Comparison of ENCODE assay signal across 17 cellular contexts in genomic region chr10:70753841-70754621, GRCh38. TPM values are rescaled to one million over a fixed set of nuclear protein-coding genes. Genes with fewer than 3 reads are reported as not detected.
A peak's percentile ranks its signal among the peaks of the same experiment; 100 is the strongest.
DNase-seq lines count a peak whose midpoint lies in the region; ATAC-seq and TF ChIP-seq lines count a peak whose summit lies in the region.
"Had no signal": no experiment of that assay in that cellular context is flagged by ENCODE, and none has a peak within 500 bp of the region (broad histone marks: within the 10 kb centered on the region; RNA-seq: fewer than 3 reads in every experiment).

No MANE protein-coding gene starts in this region.

- H3K27me3 ChIP-seq in heart right ventricle = no peaks in the 10 kb centered on the region
- H3K27me3 ChIP-seq in Caco-2 (replicated peaks; ENCODE audit: control insufficient read depth, insufficient read depth, low read length) = no peaks in the 10 kb centered on the region
- no peaks in the 10 kb centered on the region for H3K27me3 ChIP-seq in transverse colon
- H3K27me3 ChIP-seq: stomach had no signal

- H3K27ac ChIP-seq in heart right ventricle (no peak overlapping the region), transverse colon (no peak overlapping the region)
- H3K27ac ChIP-seq: epithelial cell of prostate, stomach had no signal

- intact Hi-C loops in heart right ventricle (cut with DNase I) (loop anchor here in 3 of 10 donors (10.0 kb wide), 2 partner anchors 129 to 289 kb away; no protein-coding TSS in a partner anchor), Caco-2 (cut with micrococcal nuclease; ENCODE audit: unreplicated experiment) (loop anchor here (10.0 kb wide), 1 partner anchor 319 kb away; no protein-coding TSS in a partner anchor), transverse colon (cut with DNase I; ENCODE audit: low total_unique reads) (no loop called here)

- in situ Hi-C loops in transverse colon (cut with MboI; ENCODE audit: low pct_ligation_motif_present in 1 of 4, low pct_unique_long_range_greater_than_20kb in 1 of 4, low sequenced_read_pairs in 3 of 4) = loop anchor here in 2 of 4 donors (10.0 to 25.0 kb wide), 2 partner anchors 199 to 292 kb away; no protein-coding TSS in a partner anchor

- no peaks in the 10 kb centered on the region for H3K27me3 Mint-ChIP-seq in Caco-2 (ENCODE audit: insufficient read depth, unreplicated experiment)
- H3K27me3 Mint-ChIP-seq: activated naive CD8-positive, alpha-beta T cell treated with anti-CD3 and anti-CD28 coated beads, Interleukin-2, amount 10 ng/mL, durations not matched to agents 7 days and 5 days had no signal

- POLR2A ChIA-PET in Caco-2 (lab: Charles Lee) = interaction anchor here (0.6 kb wide), 1 partner anchor 15 kb away, joined by 4 read pairs; no protein-coding TSS in a partner anchor

- BruUV-seq in Caco-2 (replicated peaks; lab: Mats Ljungman, UMichigan) = no TSS peak

- peaks cover 9% of the 10 kb centered on the region for H3K4me1 Mint-ChIP-seq in Caco-2 (ENCODE audit: low read depth, unreplicated experiment)

- TF ChIP-seq CTCF in heart right ventricle (IDR thresholded peaks at IDR 0.05) (no peak), Caco-2 (IDR thresholded peaks at IDR 0.05; ENCODE audit: insufficient read depth in 1 of 2, low read depth in 1 of 2, low read length in 1 of 2, severe bottlenecking in 1 of 2, unreplicated experiment in 1 of 2) (no peak), transverse colon (IDR thresholded peaks at IDR 0.05) (no peak)

- ATAC-seq in heart right ventricle (peak in 5 of 8 donors; percentile 10 to 59 (median 28)), GM21381 (IDR thresholded peaks at IDR 0.05; ENCODE audit: unreplicated experiment) (no peak)

- no peak for TF ChIP-seq EP300 in transverse colon (IDR thresholded peaks at IDR 0.05; ENCODE audit: low read depth)

- H3K36me3 ChIP-seq in heart right ventricle = no peaks in the 10 kb centered on the region
- no peaks in the 10 kb centered on the region for H3K36me3 ChIP-seq in Caco-2 (ENCODE audit: control insufficient read depth, insufficient read depth, low read length)
- H3K36me3 ChIP-seq in transverse colon = no peaks in the 10 kb centered on the region
- H3K36me3 ChIP-seq: stomach had no signal

- H3K4me1 ChIP-seq in heart right ventricle (peaks cover 0 to 20% (median 13%) of the 10 kb centered on the region in 9 donors), Caco-2 (0 out of 2 replicates have a peak, but pooled peaks cover 5% of the 10 kb centered on the region), transverse colon (no peaks in the 10 kb centered on the region)

- TF ChIP-seq POLR2A in transverse colon (IDR thresholded peaks at IDR 0.05) = no peak

- DNase-seq in EL (peak; percentile 17), amniotic epithelial cell (ENCODE audit: low read depth) (peak; percentile 17), heart right ventricle (no peak), non-pigmented ciliary epithelial cell (ENCODE audit: low read depth) (peak; percentile 23), Caco-2 (no peak), NCI-H1436 (lab: John Stamatoyannopoulos, UW) (no peak), transverse colon (no peak)
- DNase-seq: activated naive CD8-positive, alpha-beta T cell treated with anti-CD3 and anti-CD28 coated beads, Interleukin-2, amount 10 ng/mL, durations not matched to agents 7 days and 5 days; DMS53; NCI-H187 treated with DMSO at 0.1 percent for 48 hours; stomach had no signal

- no peak overlapping the region for H3K4me3 Mint-ChIP-seq in Caco-2 (ENCODE audit: unreplicated experiment)
- H3K4me3 Mint-ChIP-seq: activated naive CD8-positive, alpha-beta T cell treated with anti-CD3 and anti-CD28 coated beads, Interleukin-2, amount 10 ng/mL, durations not matched to agents 7 days and 5 days; mesothelial cell of epicardium had no signal

- no peak overlapping the region for H3K4me3 ChIP-seq in heart right ventricle
- H3K4me3 ChIP-seq in Caco-2 (ENCODE audit: low read depth, low read length) = no peak overlapping the region
- no peak overlapping the region for H3K4me3 ChIP-seq in transverse colon
- H3K4me3 ChIP-seq: stomach had no signal

- WGBS in heart right ventricle, 2 donors = 65 to 70% methylated on average over 15 of the region's 15 CpGs
- WGBS in transverse colon (ENCODE audit: low coverage in 1 of 2), 2 donors = 60 to 75% methylated on average over 4 to 15 of the region's 15 CpGs

- H3K9me3 ChIP-seq in heart right ventricle = no peaks in the 10 kb centered on the region
- H3K9me3 ChIP-seq in Caco-2 = no peaks in the 10 kb centered on the region
- H3K9me3 ChIP-seq in transverse colon = no peaks in the 10 kb centered on the region
- H3K9me3 ChIP-seq: stomach had no signal

- CTCF ChIA-PET in Caco-2 (lab: Charles Lee) = interaction anchor here (0.6 to 1.4 kb wide), 2 partner anchors 195 to 294 kb away, joined by 3 to 4 read pairs; no protein-coding TSS in a partner anchor

- H3K27ac Mint-ChIP-seq in Caco-2 (ENCODE audit: unreplicated experiment) = no peak overlapping the region
- H3K27ac Mint-ChIP-seq: activated naive CD8-positive, alpha-beta T cell treated with anti-CD3 and anti-CD28 coated beads, Interleukin-2, amount 10 ng/mL, durations not matched to agents 7 days and 5 days; mesothelial cell of epicardium had no signal

- no peaks in the 10 kb centered on the region for H3K9me3 Mint-ChIP-seq in Caco-2 (ENCODE audit: unreplicated experiment)
- H3K9me3 Mint-ChIP-seq: activated naive CD8-positive, alpha-beta T cell treated with anti-CD3 and anti-CD28 coated beads, Interleukin-2, amount 10 ng/mL, durations not matched to agents 7 days and 5 days had no signal

- no peaks in the 10 kb centered on the region for H3K36me3 Mint-ChIP-seq in Caco-2 (ENCODE audit: insufficient read depth, unreplicated experiment)
- H3K36me3 Mint-ChIP-seq: activated naive CD8-positive, alpha-beta T cell treated with anti-CD3 and anti-CD28 coated beads, Interleukin-2, amount 10 ng/mL, durations not matched to agents 7 days and 5 days; mesothelial cell of epicardium had no signal

RNA-seq across cellular contexts. Expression of gene TBATA, which starts 31.1 kb away (rescaled TPM):
- not detected for total RNA-seq in heart right ventricle
- not detected for polyA plus RNA-seq in heart right ventricle
- total RNA-seq in Caco-2 (2022) = not detected in 2 replicates
- total RNA-seq in transverse colon = not detected
- total RNA-seq: activated naive CD8-positive, alpha-beta T cell treated with anti-CD3 and anti-CD28 coated beads, Interleukin-2, amount 10 ng/mL, durations not matched to agents 7 days and 5 days; mesothelial cell of epicardium; omental fat pad; RPMI7951; stomach; T-helper 1 cell treated with Interleukin-12 subunit alpha and Interleukin-12 subunit beta and Interleukin-4 antibody, amounts not matched to agents 30 ng/mL and 1 ng/mL, for 36 hours had no signal
- polyA plus RNA-seq: stomach had no signal

Comparison
In these comparisons a context has a peak if more than half of its experiments do, and no peak if none do; other contexts are left out.
1. DNase-seq: peak in EL (single experiment), amniotic epithelial cell (single experiment) and non-pigmented ciliary epithelial cell (single experiment); none in heart right ventricle (0 of 2), Caco-2 (0 of 2), NCI-H1436 (single experiment) and transverse colon (single experiment).